ENCODE assay signal across 9 cellular contexts in genomic region chr11:119356349-119357031, GRCh38. TPM values are rescaled to one million over a fixed set of nuclear protein-coding genes. Genes with fewer than 3 reads are reported as not detected.
DNase-seq lines count a peak whose midpoint lies in the region; ATAC-seq, FAIRE-seq and TF ChIP-seq lines count a peak whose summit lies in the region.
"Had no signal": no experiment of that assay in that cellular context is flagged by ENCODE, and none has a peak within 500 bp of the region (broad histone marks: within the 10 kb centered on the region; RNA-seq: fewer than 3 reads in every experiment).

No MANE protein-coding gene starts in this region.

- TF ChIP-seq CTCF in CD8-positive, alpha-beta T cell (IDR thresholded peaks at IDR 0.05), result peak; percentile 100
- peak in 1 of 3 donors; percentile 32 for TF ChIP-seq CTCF in lower leg skin (IDR thresholded peaks at IDR 0.05)

- ATAC-seq in CD8-positive, alpha-beta T cell, result peak; percentile 92
- no peak for ATAC-seq in GM18870 (IDR thresholded peaks at IDR 0.05; ENCODE audit: unreplicated experiment)

- H3K27ac ChIP-seq in CD8-positive, alpha-beta T cell (ENCODE audit: low read depth, low read length), result no peak overlapping the region
- H3K27ac ChIP-seq: SK-N-MC had no signal

- WGBS in lower leg skin, 2 donors, result 3 to 4% methylated on average over 47 to 54 of the region's 54 CpGs

- H3K4me1 Mint-ChIP-seq in CD8-positive, alpha-beta T cell (ENCODE audit: low read depth), result peaks cover 7% of the 10 kb centered on the region
- peaks cover 15% of the 10 kb centered on the region for H3K4me1 Mint-ChIP-seq in activated CD4-positive, alpha-beta memory T cell treated with anti-CD3 and anti-CD28 coated beads for 36 hours (ENCODE audit: low read depth)

- H3K4me1 ChIP-seq in CD8-positive, alpha-beta T cell (ENCODE audit: insufficient read depth, low read length), result no peaks in the 10 kb centered on the region

- H3K9me3 ChIP-seq in CD8-positive, alpha-beta T cell (ENCODE audit: low read length), result no peaks in the 10 kb centered on the region

- TF ChIP-seq POLR2A in H54 (IDR thresholded peaks at IDR 0.05; ENCODE audit: low read depth, low read length), result no peak
- no peak for TF ChIP-seq POLR2A in lower leg skin (IDR thresholded peaks at IDR 0.05)

- intact Hi-C loops in CD8-positive, alpha-beta T cell (cut with DNase I, micrococcal nuclease), result loop anchor here (1.0 to 10.0 kb wide), 6 partner anchors 18 to 386 kb away; partner anchors contain the start of genes USP2 (in 2 of the 2) and NECTIN1 (in 1 of the 2)
- intact Hi-C loops in activated CD4-positive, alpha-beta memory T cell treated with anti-CD3 and anti-CD28 coated beads for 36 hours (cut with micrococcal nuclease), result loop anchor here (1.0 kb wide), 3 partner anchors 18 to 118 kb away; partner anchors contain the start of gene USP2
- intact Hi-C loops in lower leg skin (cut with DNase I; ENCODE audit: low total_unique reads), result loop anchor here (5.0 kb wide), 1 partner anchor 116 kb away; no protein-coding TSS in a partner anchor

- peaks cover 20% of the 10 kb centered on the region for H3K27me3 Mint-ChIP-seq in CD8-positive, alpha-beta T cell (ENCODE audit: low read depth)
- peaks cover 24% of the 10 kb centered on the region for H3K27me3 Mint-ChIP-seq in activated CD4-positive, alpha-beta memory T cell treated with anti-CD3 and anti-CD28 coated beads for 36 hours

- POLR2A ChIA-PET in CD8-positive, alpha-beta T cell (lab: Charles Lee), result interaction anchor here (0.6 to 1.0 kb wide), 4 partner anchors 17 to 1527 kb away, joined by 3 to 5 read pairs (median 4); partner anchors contain the start of gene USP2
- POLR2A ChIA-PET in activated CD4-positive, alpha-beta memory T cell treated with anti-CD3 and anti-CD28 coated beads for 36 hours (lab: Charles Lee), result interaction anchor here (0.7 kb wide), 1 partner anchor 11 kb away, joined by 3 read pairs; no protein-coding TSS in a partner anchor

- H3K9me3 Mint-ChIP-seq in CD8-positive, alpha-beta T cell, result no peaks in the 10 kb centered on the region
- H3K9me3 Mint-ChIP-seq in activated CD4-positive, alpha-beta memory T cell treated with anti-CD3 and anti-CD28 coated beads for 36 hours, result no peaks in the 10 kb centered on the region

- peak overlapping the region; percentile 91 for H3K4me3 Mint-ChIP-seq in CD8-positive, alpha-beta T cell
- peak overlapping the region; percentile 74 for H3K4me3 Mint-ChIP-seq in activated CD4-positive, alpha-beta memory T cell treated with anti-CD3 and anti-CD28 coated beads for 36 hours

- H3K27me3 ChIP-seq in CD8-positive, alpha-beta T cell (ENCODE audit: insufficient read depth, low read length), result peaks cover 15% of the 10 kb centered on the region

- peak overlapping the region; percentile 76 for H3K27ac Mint-ChIP-seq in CD8-positive, alpha-beta T cell
- H3K27ac Mint-ChIP-seq in activated CD4-positive, alpha-beta memory T cell treated with anti-CD3 and anti-CD28 coated beads for 36 hours, result no peak overlapping the region

- peak overlapping the region; percentile 96 for H3K4me3 ChIP-seq in CD8-positive, alpha-beta T cell (ENCODE audit: low read depth, low read length)
- no peak overlapping the region for H3K4me3 ChIP-seq in lower leg skin (ENCODE audit: low read depth, poor library complexity, severe bottlenecking)
- H3K4me3 ChIP-seq: SK-N-MC had no signal

- no peaks in the 10 kb centered on the region for H3K36me3 Mint-ChIP-seq in CD8-positive, alpha-beta T cell
- H3K36me3 Mint-ChIP-seq in activated CD4-positive, alpha-beta memory T cell treated with anti-CD3 and anti-CD28 coated beads for 36 hours, result no peaks in the 10 kb centered on the region

- peak; percentile 54 to 78 (median 72) for DNase-seq in CD8-positive, alpha-beta T cell
- DNase-seq in H54 (ENCODE audit: insufficient read length, low spot score) (peak; percentile 89), NCI-H1930 (lab: John Stamatoyannopoulos, UW) (peak; percentile 41 to 65), dermis microvascular lymphatic vessel endothelial cell (ENCODE audit: low read depth in 2 of 2) (peak; percentile 40 to 79), lower leg skin (ENCODE audit: low spot score in 2 of 2) (peak; percentile 70 to 96)
- DNase-seq in activated CD4-positive, alpha-beta memory T cell treated with anti-CD3 and anti-CD28 coated beads for 36 hours, result peak; percentile 83
- peak; percentile 39 to 71 (median 51) for DNase-seq in stimulated activated CD4-positive, alpha-beta T cell treated with anti-CD3 and anti-CD28 coated beads, TNF-alpha, amount 100 ng/mL, for 24 hours (ENCODE audit: low read depth in 3 of 3)

- no peaks in the 10 kb centered on the region for H3K36me3 ChIP-seq in CD8-positive, alpha-beta T cell (ENCODE audit: insufficient read depth, low read length)

- no peak for FAIRE-seq in H54 (lab: Jason Lieb, UNC)

- CTCF ChIA-PET in CD8-positive, alpha-beta T cell (lab: Charles Lee), result interaction anchor here (0.9 to 7.6 kb wide), 21 partner anchors 8 to 373 kb away, joined by 3 to 149 read pairs (median 6); partner anchors contain the start of genes C1QTNF5, MFRP, NECTIN1 and USP2
- CTCF ChIA-PET in activated CD4-positive, alpha-beta memory T cell treated with anti-CD3 and anti-CD28 coated beads for 36 hours (lab: Charles Lee), result interaction anchor here (0.6 to 5.0 kb wide), 31 partner anchors 8 to 1956 kb away, joined by 3 to 237 read pairs (median 5); partner anchors contain the start of genes C1QTNF5, MFRP, NECTIN1 and RNF26

RNA-seq across cellular contexts. Expression of gene MFRP, which starts 10.0 kb away (rescaled TPM):
- total RNA-seq in CD8-positive, alpha-beta T cell, result not detected
- total RNA-seq in activated CD4-positive, alpha-beta memory T cell treated with anti-CD3 and anti-CD28 coated beads for 36 hours, result not detected
- not detected in 2 replicates for total RNA-seq in dermis microvascular lymphatic vessel endothelial cell
- not detected for total RNA-seq in lower leg skin

RNA-seq across cellular contexts. Expression of gene C1QTNF5, which starts 15.8 kb away (rescaled TPM):
- not detected for total RNA-seq in CD8-positive, alpha-beta T cell
- not detected for total RNA-seq in activated CD4-positive, alpha-beta memory T cell treated with anti-CD3 and anti-CD28 coated beads for 36 hours
- total RNA-seq in dermis microvascular lymphatic vessel endothelial cell (47.6 and 121 TPM in 2 replicates), lower leg skin (10 to 100 TPM in 1 of 4 donors, 1 to 10 TPM in 3; 4.2 to 14.3 (median 8.6) TPM)

RNA-seq across cellular contexts. Expression of gene RNF26, which starts 22.2 kb away (rescaled TPM):
- total RNA-seq in CD8-positive, alpha-beta T cell, result 10 to 100 TPM; 20.9 TPM
- total RNA-seq in activated CD4-positive, alpha-beta memory T cell treated with anti-CD3 and anti-CD28 coated beads for 36 hours, result 10 to 100 TPM; 33.7 to 35.2 TPM
- total RNA-seq in dermis microvascular lymphatic vessel endothelial cell (2.6 and 4.6 TPM in 2 replicates), lower leg skin (10 to 100 TPM in 3 of 4 donors, 1 to 10 TPM in 1; 6.7 to 16.8 (median 13.1) TPM)

RNA-seq across cellular contexts. Expression of gene USP2, which starts 25.0 kb away (rescaled TPM):
- 1 to 10 TPM; 3.4 to 5.9 TPM for total RNA-seq in CD8-positive, alpha-beta T cell
- total RNA-seq in activated CD4-positive, alpha-beta memory T cell treated with anti-CD3 and anti-CD28 coated beads for 36 hours, result 1 to 10 TPM; 1.4 to 2.2 TPM
- total RNA-seq in dermis microvascular lymphatic vessel endothelial cell (0.13 and 0.25 TPM in 2 replicates), lower leg skin (10 to 100 TPM; 15.0 to 35.6 (median 18.1) TPM)

RNA-seq across cellular contexts. Expression of gene MCAM, which starts 39.6 kb away (rescaled TPM):
- total RNA-seq in CD8-positive, alpha-beta T cell, result 10 to 100 TPM; 16.1 to 18.3 TPM
- 1 to 10 TPM; 6.9 to 8.2 TPM for total RNA-seq in activated CD4-positive, alpha-beta memory T cell treated with anti-CD3 and anti-CD28 coated beads for 36 hours
- 133 and 200 TPM in 2 replicates for total RNA-seq in dermis microvascular lymphatic vessel endothelial cell
- 100 to 1,000 TPM; 103 to 198 (median 183) TPM for total RNA-seq in lower leg skin

Comparison
In these comparisons a context has a peak if more than half of its experiments do, and no peak if none do; other contexts are left out.
1. RNA of gene C1QTNF5, which starts 15.8 kb away (total RNA-seq): 47.6 to 121 TPM in dermis microvascular lymphatic vessel endothelial cell and 4.2 to 14.3 TPM in lower leg skin; not detected in CD8-positive, alpha-beta T cell and not detected in activated CD4-positive, alpha-beta memory T cell treated with anti-CD3 and anti-CD28 coated beads for 36 hours; every median in the first group is over 4 times any median in the second.
2. Peak in every context shown above with its lines, with median percentiles within 50 percentile points of each other: DNase-seq.